In the genomic region with DNA sequence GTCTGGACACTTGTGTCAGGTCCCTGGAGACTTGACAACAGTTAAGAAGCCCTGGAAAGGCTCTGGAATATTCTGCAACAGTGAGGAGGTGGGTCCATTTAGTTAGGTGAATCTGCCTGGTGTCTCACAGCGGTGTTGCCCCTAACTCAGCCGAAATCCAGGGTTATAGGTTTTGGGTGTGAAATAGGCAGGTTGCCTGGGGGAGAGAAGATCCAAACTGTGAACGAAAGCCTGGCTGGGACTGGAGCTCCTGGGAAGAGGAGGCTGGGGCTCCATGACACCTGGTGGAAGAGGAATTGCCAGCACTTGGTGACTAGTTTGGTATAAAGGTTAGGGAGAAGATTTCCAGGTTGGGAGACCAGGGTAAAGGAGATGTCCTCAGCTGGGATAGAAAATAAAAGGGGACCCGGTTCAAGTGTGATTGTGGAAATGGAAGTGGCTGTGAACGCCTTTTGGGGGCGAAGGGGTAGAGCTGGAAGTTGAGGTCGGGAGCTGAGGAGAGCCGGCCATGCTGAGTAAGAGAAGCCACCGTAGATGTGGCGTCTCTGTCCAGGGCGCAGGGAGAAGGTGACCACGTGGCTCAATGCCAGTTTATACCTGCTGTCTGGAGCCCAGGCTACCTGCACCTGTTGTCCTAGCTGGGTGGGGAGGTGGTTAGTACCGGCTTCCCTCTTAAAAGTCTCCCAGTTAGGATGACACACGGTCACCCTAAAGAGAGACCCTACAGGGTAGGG, we compare ENCODE assay signal across 20 cellular contexts. TPM values are rescaled to one million over a fixed set of nuclear protein-coding genes. Genes with fewer than 3 reads are reported as not detected.
DNase-seq lines count a peak whose midpoint lies in the region; ATAC-seq, FAIRE-seq and TF ChIP-seq lines count a peak whose summit lies in the region.
"Had no signal": no experiment of that assay in that cellular context is flagged by ENCODE, and none has a peak within 500 bp of the region (broad histone marks: within the 10 kb centered on the region; RNA-seq: fewer than 3 reads in every experiment).

No MANE protein-coding gene starts in this region.

- peaks cover 41% of the 10 kb centered on the region for H3K27me3 Mint-ChIP-seq in activated CD8-positive, alpha-beta memory T cell treated with anti-CD3 and anti-CD28 coated beads, Interleukin-2, amount 10 ng/mL, durations not matched to agents 7 days and 5 days
- H3K27me3 Mint-ChIP-seq in astrocyte (ENCODE audit: low read depth, unreplicated experiment) (peaks cover 37% of the 10 kb centered on the region), natural killer cell (ENCODE audit: low read depth in 2 of 2) (peaks cover 31 to 34% of the 10 kb centered on the region in 2 donors)

- no peaks in the 10 kb centered on the region for H3K79me2 ChIP-seq in astrocyte (ENCODE audit: insufficient read depth, low read length)

- H3K9ac ChIP-seq in astrocyte (ENCODE audit: low read length): no peak overlapping the region
- H3K9ac ChIP-seq: BLaER1 treated with 17β-estradiol and CSF1 and Interleukin-3, amounts not matched to agents 10 nM and 100 nM had no signal

- H3K36me3 ChIP-seq in astrocyte (ENCODE audit: insufficient read depth, low read length): no peaks in the 10 kb centered on the region
- no peaks in the 10 kb centered on the region for H3K36me3 ChIP-seq in sigmoid colon
- H3K36me3 ChIP-seq: BLaER1 treated with 17β-estradiol and CSF1 and Interleukin-3, amounts not matched to agents 10 nM and 100 nM; HAP-1 had no signal

- H3K9me3 ChIP-seq in astrocyte (ENCODE audit: insufficient read depth, low read depth, low read length): no peaks in the 10 kb centered on the region
- no peaks in the 10 kb centered on the region for H3K9me3 ChIP-seq in sigmoid colon
- H3K9me3 ChIP-seq: HAP-1 had no signal

- no peak overlapping the region for H3K4me2 ChIP-seq in astrocyte (ENCODE audit: low read length)
- H3K4me2 ChIP-seq: BLaER1 treated with 17β-estradiol and CSF1 and Interleukin-3, amounts not matched to agents 10 nM and 100 nM had no signal

- ATAC-seq in activated CD8-positive, alpha-beta memory T cell treated with anti-CD3 and anti-CD28 coated beads, Interleukin-2, amount 10 ng/mL, durations not matched to agents 7 days and 5 days: no peak
- no peak for ATAC-seq in natural killer cell

- no peaks in the 10 kb centered on the region for H3K36me3 Mint-ChIP-seq in activated CD8-positive, alpha-beta memory T cell treated with anti-CD3 and anti-CD28 coated beads, Interleukin-2, amount 10 ng/mL, durations not matched to agents 7 days and 5 days
- H3K36me3 Mint-ChIP-seq in astrocyte (ENCODE audit: low read depth, unreplicated experiment) (no peaks in the 10 kb centered on the region), natural killer cell (no peaks in the 10 kb centered on the region)
- H3K36me3 Mint-ChIP-seq: IgD-negative memory B cell had no signal

- H4K20me1 ChIP-seq in astrocyte (ENCODE audit: insufficient read depth, low read length): no peaks in the 10 kb centered on the region

- DNase-seq in activated CD8-positive, alpha-beta memory T cell treated with anti-CD3 and anti-CD28 coated beads, Interleukin-2, amount 10 ng/mL, durations not matched to agents 7 days and 5 days: peak; percentile 31
- DNase-seq in activated CD8-positive, alpha-beta memory T cell treated with anti-CD3 and anti-CD28 coated beads, Interleukin-2, amount 50 U/mL, for 48 hours: no peak
- DNase-seq in astrocyte (ENCODE audit: low read depth) (no peak), natural killer cell (no peak), sigmoid colon (peak; percentile 22), dedifferentiated amniotic fluid mesenchymal stem cell (ENCODE audit: extremely low spot score) (no peak), SKM-1 treated with dmso at 0.1 percent for 144 hours (lab: John Stamatoyannopoulos, UW; ENCODE audit: unreplicated experiment) (no peak), iPS-NIHi11 (ENCODE audit: low spot score) (no peak)
- DNase-seq: DMS79 treated with DMSO at 0.1 percent for 48 hours; Kasumi-1; NCI-H1105; NCI-H1694; NCI-H2107; NCI-H345; NCI-H526; NK-92 treated with Interleukin-12 subunit alpha and Interleukin-12 subunit beta, amount 100 ng/mL, for 24 hours; OCI-M1 had no signal

- H3K27ac ChIP-seq in astrocyte (ENCODE audit: low read depth, low read length) (no peak overlapping the region), sigmoid colon (no peak overlapping the region)
- H3K27ac ChIP-seq: BLaER1 treated with 17β-estradiol and CSF1 and Interleukin-3, amounts not matched to agents 10 nM and 100 nM had no signal

- H3K9me3 Mint-ChIP-seq in activated CD8-positive, alpha-beta memory T cell treated with anti-CD3 and anti-CD28 coated beads, Interleukin-2, amount 10 ng/mL, durations not matched to agents 7 days and 5 days (ENCODE audit: low read depth): no peaks in the 10 kb centered on the region
- H3K9me3 Mint-ChIP-seq in astrocyte (ENCODE audit: unreplicated experiment) (peaks cover 5% of the 10 kb centered on the region), natural killer cell (no peaks in the 10 kb centered on the region)

- H3K4me1 ChIP-seq in astrocyte (ENCODE audit: insufficient read depth, low read length) (no peaks in the 10 kb centered on the region), sigmoid colon (peaks cover 0 to 19% (median 14%) of the 10 kb centered on the region in 4 donors)
- H3K4me1 ChIP-seq: HAP-1 had no signal

- FAIRE-seq in astrocyte (lab: Jason Lieb, UNC): no peak

- TF ChIP-seq CTCF in astrocyte (IDR thresholded peaks at IDR 0.05; ENCODE audit: insufficient read depth, low read depth, low read length) (no peak), natural killer cell (IDR thresholded peaks at IDR 0.05) (no peak), sigmoid colon (IDR thresholded peaks at IDR 0.05) (no peak)

- intact Hi-C loops in natural killer cell (cut with micrococcal nuclease) (loop anchor here (5.0 kb wide), 1 partner anchor 162 kb away; no protein-coding TSS in a partner anchor), sigmoid colon (cut with DNase I) (no loop called here)

- H3K4me3 Mint-ChIP-seq in activated CD8-positive, alpha-beta memory T cell treated with anti-CD3 and anti-CD28 coated beads, Interleukin-2, amount 10 ng/mL, durations not matched to agents 7 days and 5 days: no peak overlapping the region
- H3K4me3 Mint-ChIP-seq in astrocyte (ENCODE audit: unreplicated experiment) (peak overlapping the region; percentile 30), natural killer cell (peak overlapping the region; percentile 28)

- H2AFZ ChIP-seq in astrocyte (ENCODE audit: low read depth, low read length): no peak overlapping the region

- no peak for TF ChIP-seq POLR2A in sigmoid colon (IDR thresholded peaks at IDR 0.05)

- H3K27me3 ChIP-seq in astrocyte (ENCODE audit: insufficient read depth, low read length): peaks cover 12% of the 10 kb centered on the region
- peaks cover 17 to 28% (median 27%) of the 10 kb centered on the region in 3 donors for H3K27me3 ChIP-seq in sigmoid colon

- no peak for TF ChIP-seq EP300 in sigmoid colon (IDR thresholded peaks at IDR 0.05)

- H3K4me3 ChIP-seq in astrocyte (ENCODE audit: insufficient read depth, low read depth, low read length): no peak overlapping the region
- H3K4me3 ChIP-seq in sigmoid colon: no peak overlapping the region
- H3K4me3 ChIP-seq: BLaER1 treated with 17β-estradiol and CSF1 and Interleukin-3, amounts not matched to agents 10 nM and 100 nM; HAP-1 had no signal

- CTCF ChIA-PET in activated CD8-positive, alpha-beta memory T cell treated with anti-CD3 and anti-CD28 coated beads, Interleukin-2, amount 10 ng/mL, durations not matched to agents 7 days and 5 days (lab: Charles Lee): interaction anchor here (0.7 to 2.2 kb wide), 3 partner anchors 15 to 222 kb away, joined by 3 to 5 read pairs (median 3); no protein-coding TSS in a partner anchor

- H3K27ac Mint-ChIP-seq in activated CD8-positive, alpha-beta memory T cell treated with anti-CD3 and anti-CD28 coated beads, Interleukin-2, amount 10 ng/mL, durations not matched to agents 7 days and 5 days: no peak overlapping the region
- H3K27ac Mint-ChIP-seq in astrocyte (ENCODE audit: unreplicated experiment) (peak overlapping the region; percentile 30), natural killer cell (no peak overlapping the region)

- H3K4me1 Mint-ChIP-seq in activated CD8-positive, alpha-beta memory T cell treated with anti-CD3 and anti-CD28 coated beads, Interleukin-2, amount 10 ng/mL, durations not matched to agents 7 days and 5 days: peaks cover 6% of the 10 kb centered on the region
- H3K4me1 Mint-ChIP-seq in astrocyte (ENCODE audit: low read depth, unreplicated experiment): no peaks in the 10 kb centered on the region
- peaks cover 16 to 20% of the 10 kb centered on the region in 2 donors for H3K4me1 Mint-ChIP-seq in natural killer cell

- WGBS in sigmoid colon, 2 donors: 80 to 85% methylated on average over 14 of the region's 14 CpGs

RNA-seq across cellular contexts. Expression of gene GAREM2, which starts 3.0 kb away (rescaled TPM):
- 1 to 10 TPM; 2.5 to 4.5 TPM for total RNA-seq in activated CD8-positive, alpha-beta memory T cell treated with anti-CD3 and anti-CD28 coated beads, Interleukin-2, amount 10 ng/mL, durations not matched to agents 7 days and 5 days
- total RNA-seq in astrocyte: 2.2 and 4.2 TPM in 2 replicates
- total RNA-seq in natural killer cell: 1 to 10 TPM; 7.1 to 9.2 (median 7.2) TPM
- 1 to 10 TPM; 1.1 to 4.4 (median 2.1) TPM for total RNA-seq in sigmoid colon
- 10 to 100 TPM in 1 of 3 donors, 1 to 10 TPM in 2; 2.1 to 11.6 (median 2.4) TPM for polyA plus RNA-seq in sigmoid colon

Comparison
In these comparisons a context has a peak if more than half of its experiments do, and no peak if none do; other contexts are left out.
1. DNase-seq: peak in activated CD8-positive, alpha-beta memory T cell treated with anti-CD3 and anti-CD28 coated beads, Interleukin-2, amount 10 ng/mL, durations not matched to agents 7 days and 5 days (single experiment) and sigmoid colon (single experiment); none in activated CD8-positive, alpha-beta memory T cell treated with anti-CD3 and anti-CD28 coated beads, Interleukin-2, amount 50 U/mL, for 48 hours (single experiment), astrocyte (single experiment), natural killer cell (single experiment), dedifferentiated amniotic fluid mesenchymal stem cell (single experiment), SKM-1 treated with dmso at 0.1 percent for 144 hours (single experiment) and iPS-NIHi11 (single experiment).